Comparison of ENCODE assay signal across 8 cellular contexts in the genomic region with DNA sequence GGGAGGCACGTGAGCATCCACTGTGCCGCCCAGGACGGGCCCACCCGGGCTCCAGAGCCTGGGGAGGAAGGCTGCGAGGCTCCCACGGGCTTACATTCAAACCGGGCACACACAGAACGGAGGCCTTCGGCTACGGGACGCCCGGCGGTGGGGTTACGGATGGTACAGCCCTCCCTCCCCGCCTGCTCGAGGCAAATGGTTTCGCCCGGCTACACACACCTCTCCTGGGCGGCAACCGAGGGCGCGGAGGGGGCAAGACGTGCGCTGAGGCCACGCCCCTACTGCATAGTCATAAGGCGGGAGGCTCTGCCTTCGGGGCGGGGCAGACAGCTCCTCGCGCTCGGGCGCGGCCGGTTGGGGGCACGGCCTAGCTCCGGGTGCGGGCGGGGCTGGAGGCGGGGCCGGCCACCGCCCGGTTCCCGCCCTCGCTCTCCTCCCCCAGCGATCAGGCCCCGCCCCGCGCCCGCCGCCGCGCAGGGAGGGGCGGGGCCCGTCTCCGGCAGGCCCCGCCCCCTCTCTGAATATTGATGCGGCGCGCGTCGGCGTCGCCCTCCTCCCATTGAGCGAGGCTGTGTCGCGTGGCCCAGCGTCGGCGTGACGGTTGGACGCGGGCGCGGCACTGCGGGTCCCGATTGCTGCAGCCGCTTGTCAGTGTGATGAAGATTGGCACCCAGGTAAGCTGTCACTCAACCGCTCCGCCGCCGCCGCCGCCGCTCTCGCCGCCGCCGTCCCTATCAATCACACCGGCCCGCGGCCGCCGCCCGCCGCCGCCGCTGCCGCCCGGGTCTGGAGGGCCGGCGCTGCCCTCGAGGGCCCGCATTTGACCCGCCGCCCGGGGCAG. TPM values are rescaled to one million over a fixed set of nuclear protein-coding genes. Genes with fewer than 3 reads are reported as not detected.
DNase-seq lines count a peak whose midpoint lies in the region; ATAC-seq lines count a peak whose summit lies in the region.

A gene with protein sequence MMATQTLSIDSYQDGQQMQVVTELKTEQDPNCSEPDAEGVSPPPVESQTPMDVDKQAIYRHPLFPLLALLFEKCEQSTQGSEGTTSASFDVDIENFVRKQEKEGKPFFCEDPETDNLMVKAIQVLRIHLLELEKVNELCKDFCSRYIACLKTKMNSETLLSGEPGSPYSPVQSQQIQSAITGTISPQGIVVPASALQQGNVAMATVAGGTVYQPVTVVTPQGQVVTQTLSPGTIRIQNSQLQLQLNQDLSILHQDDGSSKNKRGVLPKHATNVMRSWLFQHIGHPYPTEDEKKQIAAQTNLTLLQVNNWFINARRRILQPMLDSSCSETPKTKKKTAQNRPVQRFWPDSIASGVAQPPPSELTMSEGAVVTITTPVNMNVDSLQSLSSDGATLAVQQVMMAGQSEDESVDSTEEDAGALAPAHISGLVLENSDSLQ (plus strand): TSS at position 572 of the 841 bp plus-strand sequence. CDS start 29,820 bp downstream, outside the sequence.

- H3K4me3 Mint-ChIP-seq in effector memory CD8-positive, alpha-beta T cell: peak within 1 kb of the TSS; percentile 78 to 81
- H3K4me3 Mint-ChIP-seq in memory B cell: peak within 1 kb of the TSS; percentile 85

- peak within 1 kb of the TSS; percentile 81 to 94 for H3K27ac Mint-ChIP-seq in effector memory CD8-positive, alpha-beta T cell
- peak within 1 kb of the TSS; percentile 83 for H3K27ac Mint-ChIP-seq in memory B cell

- peaks cover 13 to 23% of the 10 kb centered on the region in 2 donors for H3K4me1 Mint-ChIP-seq in effector memory CD8-positive, alpha-beta T cell (ENCODE audit: low read depth in 2 of 2)
- H3K4me1 Mint-ChIP-seq in memory B cell: peaks cover 11% of the 10 kb centered on the region

- DNase-seq in Caki2 (ENCODE audit: low read depth) (peak; percentile 99), HUDEP-2 (lab: John Stamatoyannopoulos, UW; ENCODE audit: unreplicated experiment in 76 of 76) (peak; percentile 89 to 100 (median 100)), NOMO-1 treated with dmso at 0.1 percent for 144 hours (lab: John Stamatoyannopoulos, UW; ENCODE audit: unreplicated experiment) (peak; percentile 98), memory B cell (ENCODE audit: low spot score in 2 of 2) (peak; percentile 96 to 99)
- DNase-seq in activated CD8-positive, alpha-beta memory T cell treated with anti-CD3 and anti-CD28 coated beads for 48 hours (ENCODE audit: low read depth in 2 of 3, low spot score in 2 of 3): peak; percentile 91 to 99 (median 94)
- DNase-seq in effector memory CD8-positive, alpha-beta T cell: peak; percentile 98 to 99 (median 99)
- DNase-seq in stimulated activated CD8-positive, alpha-beta memory T cell treated with anti-CD3 and anti-CD28 coated beads, Interleukin-12 subunit alpha, Interleukin-12 subunit beta, amount 100 ng/mL, for 1 hour (ENCODE audit: low read depth): peak; percentile 98

- in situ Hi-C loops in Caki2 (cut with HindIII; ENCODE audit: low pct_unique_long_range_greater_than_20kb, low sequenced_read_pairs): no loop called here

- no peaks in the 10 kb centered on the region for H3K9me3 Mint-ChIP-seq in effector memory CD8-positive, alpha-beta T cell
- no peaks in the 10 kb centered on the region for H3K9me3 Mint-ChIP-seq in memory B cell

- ATAC-seq in GM21390 (IDR thresholded peaks at IDR 0.05; ENCODE audit: unreplicated experiment) (peak; percentile 84), memory B cell (ENCODE audit: low read depth) (peak; percentile 80)
- ATAC-seq in effector memory CD8-positive, alpha-beta T cell (replicated peaks): peak; percentile 81

- peaks cover 9% of the 10 kb centered on the region for H3K36me3 Mint-ChIP-seq in effector memory CD8-positive, alpha-beta T cell (ENCODE audit: insufficient read depth)
- H3K36me3 Mint-ChIP-seq in memory B cell: no peaks in the 10 kb centered on the region

- no peaks in the 10 kb centered on the region for H3K27me3 Mint-ChIP-seq in effector memory CD8-positive, alpha-beta T cell
- H3K27me3 Mint-ChIP-seq in memory B cell: no peaks in the 10 kb centered on the region

RNA-seq across cellular contexts. Expression of the gene that starts here (rescaled TPM):
- total RNA-seq in Caki2 (2014; rRNA removed; shearing (Covaris generic); ENCODE audit: low replicate concordance): 25.2 and 41.5 TPM in 2 replicates

Comparison
In these comparisons a context has a peak if more than half of its experiments do, and no peak if none do; other contexts are left out.
1. Peak in every context shown above with its lines: DNase-seq and ATAC-seq.